Comparison of ENCODE assay signal across 8 cellular contexts in genomic region chr13:46551410-46552301, GRCh38. TPM values are rescaled to one million over a fixed set of nuclear protein-coding genes. Genes with fewer than 3 reads are reported as not detected.
A peak's percentile ranks its signal among the peaks of the same experiment; 100 is the strongest.
DNase-seq lines count a peak whose midpoint lies in the region; ATAC-seq and TF ChIP-seq lines count a peak whose summit lies in the region.

No MANE protein-coding gene starts in this region.

- 32 to 40% methylated on average over 22 of the region's 22 CpGs for WGBS in testis, 2 donors

- H3K36me3 ChIP-seq in testis (ENCODE audit: low read depth, missing control alignments), result no peaks in the 10 kb centered on the region

- H3K9me3 ChIP-seq in testis, result no peaks in the 10 kb centered on the region

- TF ChIP-seq POLR2A in testis (IDR thresholded peaks at IDR 0.05), result no peak

- TF ChIP-seq CTCF in testis (IDR thresholded peaks at IDR 0.05), result peak; percentile 62 to 87 (median 68)

- in situ Hi-C loops in KBM-7 (cut with MboI; ENCODE audit: low pct_unique_long_range_greater_than_20kb, low sequenced_read_pairs), result no loop called here

- no peak overlapping the region for H3K27ac ChIP-seq in testis

- no peak for ATAC-seq in HG03469 (IDR thresholded peaks at IDR 0.05; ENCODE audit: unreplicated experiment)

- peak overlapping the region in 1 of 2 donors; percentile 89 for H3K4me3 ChIP-seq in testis

- intact Hi-C loops in testis (cut with DNase I; ENCODE audit: low total_unique reads), result loop anchor here (5.0 kb wide), 1 partner anchor 171 kb away; no protein-coding TSS in a partner anchor

- H3K4me1 ChIP-seq in testis, result peaks cover 12% of the 10 kb centered on the region

- H3K27me3 ChIP-seq in testis, result no peaks in the 10 kb centered on the region

- DNase-seq in DMS 273 (lab: John Stamatoyannopoulos, UW; ENCODE audit: unreplicated experiment) (peak; percentile 87), KBM-7 (peak; percentile 73), RPMI7951 (ENCODE audit: low read depth) (peak; percentile 70), globus pallidus (ENCODE audit: low spot score) (peak; percentile 46), occipital lobe (lab: John Stamatoyannopoulos, UW) (peak; percentile 18), testis (peak; percentile 92)
- peak in 3 of 4 experiments; percentile 16 to 43 (median 31) for DNase-seq in activated naive CD4-positive, alpha-beta T cell (lab: John Stamatoyannopoulos, UW)

RNA-seq across cellular contexts. Expression of gene LRCH1, which starts 1.3 kb away (rescaled TPM):
- total RNA-seq in RPMI7951 (2014; rRNA removed; shearing (Covaris generic)), result 5.8 TPM in 2 replicates
- total RNA-seq in occipital lobe (21.4 TPM), testis (10 to 100 TPM; 16.8 to 17.7 TPM)
- polyA plus RNA-seq in testis (ENCODE audit: insufficient read depth, low read depth, low replicate concordance), result 8.9 TPM

Comparison
In these comparisons a context has a peak if more than half of its experiments do, and no peak if none do; other contexts are left out.
1. DNase-seq: peak in every context shown above with its lines; median percentile 92 in testis; 87 in DMS 273; 73 in KBM-7; 70 in RPMI7951; 46 in globus pallidus; 31 in activated naive CD4-positive, alpha-beta T cell; 18 in occipital lobe.